ENCODE assay signal across 14 cellular contexts in the genomic region with DNA sequence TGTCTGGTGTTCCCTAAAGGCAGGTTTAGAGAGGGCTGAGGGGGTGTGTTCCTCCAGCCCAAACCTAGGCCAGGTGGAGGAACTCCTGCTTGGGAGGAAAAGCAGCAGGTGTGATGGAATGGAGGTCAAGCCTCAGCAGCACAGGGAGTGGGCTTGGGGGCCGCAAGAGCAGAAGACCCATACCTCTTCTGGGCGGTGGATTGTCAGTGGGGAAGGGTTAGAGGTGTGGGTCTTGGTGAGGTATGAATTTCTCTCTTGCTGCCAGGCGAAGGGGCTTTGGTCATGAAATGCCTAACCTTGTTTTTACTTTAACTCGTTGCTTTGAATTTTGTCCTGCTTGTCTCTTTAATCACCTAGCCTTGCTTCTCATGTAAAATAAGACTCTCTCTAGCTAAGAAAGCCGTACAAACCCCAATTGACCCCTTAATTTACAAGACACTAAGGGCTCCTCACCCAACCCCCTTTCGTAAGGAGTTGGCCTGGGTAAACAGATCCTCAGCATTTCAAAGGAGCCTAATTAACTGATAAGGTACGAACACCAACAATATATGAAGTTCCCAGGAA.
"Had no signal": no experiment of that assay in that cellular context is flagged by ENCODE, and none has a peak within 500 bp of the region (broad histone marks: within the 10 kb centered on the region; RNA-seq: fewer than 3 reads in every experiment).

No MANE protein-coding gene starts in this region.

- H3K4me3 ChIP-seq: breast epithelium, esophagus squamous epithelium, lower lobe of right lung had no signal

- DNase-seq: activated B cell treated with CpG ODN at 0.5 μM for 24 hours; activated CD4-positive, alpha-beta T cell treated with anti-CD3 and anti-CD28 coated beads, Interleukin-2, amount 10 ng/mL, durations not matched to agents 24 days and 14 days; activated CD8-positive, alpha-beta memory T cell treated with anti-CD3 and anti-CD28 coated beads for 24 hours; anterior cingulate cortex; esophagus squamous epithelium; foreskin fibroblast; left cardiac atrium; lower lobe of right lung; naive thymus-derived CD4-positive, alpha-beta T cell; nucleus accumbens; right cardiac atrium; small intestine; T-cell had no signal

- FAIRE-seq: small intestine had no signal

- H3K4me1 ChIP-seq: breast epithelium, lower lobe of right lung had no signal

- H3K27ac ChIP-seq: breast epithelium, esophagus squamous epithelium, lower lobe of right lung had no signal

- H3K9me3 ChIP-seq: breast epithelium, esophagus squamous epithelium, lower lobe of right lung had no signal

- H3K27me3 ChIP-seq: breast epithelium, esophagus squamous epithelium had no signal

- H3K36me3 ChIP-seq: breast epithelium had no signal
